11 cellular contexts compared by ENCODE assay signal in genomic region chr2:20353597-20353996, GRCh38. TPM values are rescaled to one million over a fixed set of nuclear protein-coding genes. Genes with fewer than 3 reads are reported as not detected.
DNase-seq lines count a peak whose midpoint lies in the region; ATAC-seq, FAIRE-seq and TF ChIP-seq lines count a peak whose summit lies in the region.
"Had no signal": no experiment of that assay in that cellular context is flagged by ENCODE, and none has a peak within 500 bp of the region (broad histone marks: within the 10 kb centered on the region; RNA-seq: fewer than 3 reads in every experiment).

No MANE protein-coding gene starts in this region.

- TF ChIP-seq POLR2A in HepG2 (IDR thresholded peaks at IDR 0.05; ENCODE audit: insufficient read depth in 1 of 2, low read depth in 2 of 2, low read length in 2 of 2) (no peak), right lobe of liver (IDR thresholded peaks at IDR 0.05) (no peak)

- FAIRE-seq in HepG2 (lab: Jason Lieb, UNC) = no peak
- FAIRE-seq: urothelium cell line had no signal

- intact Hi-C loops in HepG2 (cut with micrococcal nuclease; ENCODE audit: unreplicated experiment) (no loop called here), right lobe of liver (cut with DNase I) (no loop called here)

- ATAC-seq in HepG2 = no peak
- ATAC-seq in right lobe of liver = no peak
- ATAC-seq in GM21360 (IDR thresholded peaks at IDR 0.05; ENCODE audit: unreplicated experiment) = no peak
- ATAC-seq in GM18498 (IDR thresholded peaks at IDR 0.05; ENCODE audit: unreplicated experiment) = no peak

- no TSS peak for BruUV-seq in HepG2 (replicated peaks; lab: Mats Ljungman, UMichigan)

- H3K4me3 ChIP-seq in HepG2 (replicated peaks in 1 of 3; ENCODE audit: insufficient read depth in 1 of 3, low read depth in 2 of 3, low read length in 3 of 3) (0 out of 6 replicates have a peak overlapping the region, but pooled peaks of 1 of the 3 experiments have one; percentile 73), right lobe of liver (no peak overlapping the region), esophagus (ENCODE audit: low read depth in 1 of 2, low read length in 2 of 2) (no peak overlapping the region)

- H2AFZ ChIP-seq in HepG2 (ENCODE audit: low read length) = no peak overlapping the region

- no peak for TF ChIP-seq RAD21 in HepG2 (CRISPR knock-in tag; IDR thresholded peaks at IDR 0.05)

- no peak for TF ChIP-seq EP300 in HepG2 (IDR thresholded peaks at IDR 0.05; ENCODE audit: low read depth in 2 of 2, low read length in 2 of 2)
- no peak for TF ChIP-seq EP300 in HepG2 (CRISPR knock-in tag; IDR thresholded peaks at IDR 0.05; ENCODE audit: borderline replicate concordance)

- no peak overlapping the region for H3K27ac ChIP-seq in HepG2 (ENCODE audit: extremely low read length, insufficient read depth, low read length)
- no peak overlapping the region for H3K27ac ChIP-seq in right lobe of liver
- peak overlapping the region; percentile 74 to 85 for H3K27ac ChIP-seq in esophagus (ENCODE audit: low read depth in 2 of 2, low read length in 1 of 2)

- CTCF ChIA-PET in HepG2 (lab: Yijun Ruan, JAX; ENCODE audit: low intra/inter-chr PET ratio, low total read pairs) = no interaction called here

- peaks cover 16% of the 10 kb centered on the region for H4K20me1 ChIP-seq in HepG2 (ENCODE audit: insufficient read depth, low read length)

- WGBS in HepG2 (ENCODE audit: low lambda C conversion rate) = 40% methylated on average over 5 of the region's 5 CpGs
- WGBS in right lobe of liver (ENCODE audit: insufficient coverage, low coverage, low lambda C conversion rate, missing lambda C conversion rate) = 71% methylated on average over 5 of the region's 5 CpGs
- 48 to 57% methylated on average over 5 of the region's 5 CpGs for WGBS in esophagus, 2 donors

- POLR2A ChIA-PET in HepG2 (lab: Yijun Ruan, JAX) = interaction anchor here (1.1 to 2.8 kb wide), 3 partner anchors 11 to 28 kb away, joined by 3 to 13 read pairs (median 3); no protein-coding TSS in a partner anchor

- in situ Hi-C loops in HepG2 (cut with HindIII; ENCODE audit: extremely low pct_ligation_motif_present, low pct_unique_long_range_greater_than_20kb) = no loop called here

- no peaks in the 10 kb centered on the region for H3K9me3 ChIP-seq in HepG2 (ENCODE audit: low read length)
- H3K9me3 ChIP-seq in right lobe of liver = no peaks in the 10 kb centered on the region
- H3K9me3 ChIP-seq in esophagus (ENCODE audit: control insufficient read depth in 2 of 2, insufficient read depth in 1 of 2, low read depth in 1 of 2, low read length in 1 of 2) = no peaks in the 10 kb centered on the region

- H3K9ac ChIP-seq in HepG2 (ENCODE audit: insufficient read depth, low read depth, low read length) = no peak overlapping the region

- no peaks in the 10 kb centered on the region; a peak in 1 of 5 replicates for H3K27me3 ChIP-seq in HepG2 (ENCODE audit: control insufficient read depth in 1 of 2, insufficient read depth in 2 of 2, low read length in 2 of 2)
- no peaks in the 10 kb centered on the region for H3K27me3 ChIP-seq in right lobe of liver
- H3K27me3 ChIP-seq in esophagus (ENCODE audit: control insufficient read depth in 1 of 2, insufficient read depth in 2 of 2, low read length in 2 of 2) = no peaks in the 10 kb centered on the region

- no peaks in the 10 kb centered on the region; a peak in 1 of 5 replicates for H3K36me3 ChIP-seq in HepG2 (replicated peaks in 1 of 2; ENCODE audit: control insufficient read depth in 1 of 2, insufficient read depth in 2 of 2, low read length in 2 of 2)
- H3K36me3 ChIP-seq in right lobe of liver = no peaks in the 10 kb centered on the region
- no peaks in the 10 kb centered on the region for H3K36me3 ChIP-seq in esophagus (ENCODE audit: control insufficient read depth in 2 of 2, insufficient read depth in 2 of 2, low read length in 1 of 2)

- peak overlapping the region; percentile 99 for H3K4me2 ChIP-seq in HepG2 (ENCODE audit: low read depth, low read length)

- TF ChIP-seq CTCF in HepG2 (CRISPR knock-in tag; IDR thresholded peaks at IDR 0.05) (no peak), right lobe of liver (IDR thresholded peaks at IDR 0.05) (no peak)

- no peak for DNase-seq in HepG2 (ENCODE audit: low spot score)
- DNase-seq in right lobe of liver = no peak
- DNase-seq in NCI-H510A (lab: John Stamatoyannopoulos, UW) = peak; percentile 23
- no peak for DNase-seq in T-helper 9 cell
- no peak for DNase-seq in NCI-H1436 (lab: John Stamatoyannopoulos, UW)
- DNase-seq: activated naive CD4-positive, alpha-beta T cell treated with anti-CD3 and anti-CD28 coated beads, Interleukin-2, amount 50 U/mL, for 16 hours; NCI-H526 treated with DMSO at 0.1 percent for 48 hours had no signal

- H3K4me1 ChIP-seq in HepG2 (ENCODE audit: insufficient read depth, low read length) (peaks cover 36% of the 10 kb centered on the region), right lobe of liver (peaks cover 0 to 21% (median 8%) of the 10 kb centered on the region in 4 donors), esophagus (ENCODE audit: control insufficient read depth in 2 of 2, insufficient read depth in 2 of 2, low read length in 1 of 2) (peaks cover 0 to 3% of the 10 kb centered on the region in 2 donors)

- H3K79me2 ChIP-seq in HepG2 (ENCODE audit: insufficient read depth, low read length) = peaks cover 19% of the 10 kb centered on the region

TF ChIP-seq in HepG2, 621 proteins besides CTCF, POLR2A, EP300 and RAD21 (continues in another document):
- TF ChIP-seq LCORL (IDR thresholded peaks at IDR 0.05) (peak; percentile 85), LCORL (CRISPR knock-in tag; IDR thresholded peaks at IDR 0.05) (no peak), PAF1 (CRISPR knock-in tag; IDR thresholded peaks at IDR 0.05) (no peak), ZNF674 (CRISPR knock-in tag; IDR thresholded peaks at IDR 0.05; ENCODE audit: low read depth) (no peak), ZBTB33 (CRISPR knock-in tag; IDR thresholded peaks at IDR 0.05) (no peak)
- TF ChIP-seq, protein P1, sequence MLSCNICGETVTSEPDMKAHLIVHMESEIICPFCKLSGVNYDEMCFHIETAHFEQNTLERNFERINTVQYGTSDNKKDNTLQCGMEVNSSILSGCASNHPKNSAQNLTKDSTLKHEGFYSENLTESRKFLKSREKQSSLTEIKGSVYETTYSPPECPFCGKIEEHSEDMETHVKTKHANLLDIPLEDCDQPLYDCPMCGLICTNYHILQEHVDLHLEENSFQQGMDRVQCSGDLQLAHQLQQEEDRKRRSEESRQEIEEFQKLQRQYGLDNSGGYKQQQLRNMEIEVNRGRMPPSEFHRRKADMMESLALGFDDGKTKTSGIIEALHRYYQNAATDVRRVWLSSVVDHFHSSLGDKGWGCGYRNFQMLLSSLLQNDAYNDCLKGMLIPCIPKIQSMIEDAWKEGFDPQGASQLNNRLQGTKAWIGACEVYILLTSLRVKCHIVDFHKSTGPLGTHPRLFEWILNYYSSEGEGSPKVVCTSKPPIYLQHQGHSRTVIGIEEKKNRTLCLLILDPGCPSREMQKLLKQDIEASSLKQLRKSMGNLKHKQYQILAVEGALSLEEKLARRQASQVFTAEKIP (CRISPR knock-in tag; IDR thresholded peaks at IDR 0.05; ENCODE audit: borderline replicate concordance) = no peak
- TF ChIP-seq, protein P2, sequence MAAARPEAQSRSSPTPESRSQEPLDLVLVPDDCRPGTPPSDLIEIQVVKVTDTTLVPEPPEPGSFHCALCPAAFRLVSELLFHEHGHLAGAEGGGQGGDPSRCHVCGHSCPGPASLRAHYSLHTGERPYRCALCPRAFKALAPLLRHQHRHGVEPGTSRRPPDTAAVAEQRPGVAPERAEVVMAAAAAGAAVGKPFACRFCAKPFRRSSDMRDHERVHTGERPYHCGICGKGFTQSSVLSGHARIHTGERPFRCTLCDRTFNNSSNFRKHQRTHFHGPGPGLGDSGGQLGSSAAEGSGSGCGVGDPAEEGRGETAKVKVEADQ (CRISPR knock-in tag; IDR thresholded peaks at IDR 0.05; ENCODE audit: borderline replicate concordance) = no peak

RNA-seq across cellular contexts. Expression of gene PUM2, which starts 3.0 kb away (rescaled TPM):
- 69.6 and 94.7 TPM in 2 replicates for total RNA-seq in HepG2 (2016; rRNA removed; fragmentation: Illumina TruSeq; extraction: Trizol)
- 268 and 314 TPM in 2 replicates for total RNA-seq in HepG2 (2016; cell fraction: cytosol; rRNA removed; fragmentation: Illumina TruSeq; extraction: Trizol; ENCODE audit: low read depth)
- total RNA-seq in HepG2 (2016; cell fraction: insoluble cytoplasmic fraction; rRNA removed; fragmentation: Illumina TruSeq; extraction: Trizol) = 66.2 and 87.3 TPM in 2 replicates
- total RNA-seq in HepG2 (2016; cell fraction: membrane; rRNA removed; fragmentation: Illumina TruSeq; extraction: Trizol) = 195 and 235 TPM in 2 replicates
- 86.0 and 93.6 TPM in 2 replicates for total RNA-seq in HepG2 (2016; cell fraction: nucleus; rRNA removed; fragmentation: Illumina TruSeq; extraction: Trizol)
- polyA plus RNA-seq in HepG2 (2011; rRNA removed) = 61.8 and 69.8 TPM in 2 replicates
- polyA plus RNA-seq in HepG2 (2011; cell fraction: cytosol; rRNA removed) = 41.5 and 48.4 TPM in 2 replicates
- polyA plus RNA-seq in HepG2 (2011; cell fraction: nucleus; rRNA removed) = 37.5 and 39.9 TPM in 2 replicates
- 57.8 and 68.4 TPM in 2 replicates for polyA plus RNA-seq in HepG2 (2012)
- 1.7 and 2.0 TPM in 2 replicates for polyA plus RNA-seq in HepG2 (2016; cell fraction: cytosol; fragmentation: Illumina TruSeq; extraction: Trizol; ENCODE audit: low read depth)
- 65.5 and 73.0 TPM in 2 replicates for polyA plus RNA-seq in HepG2 (2016; cell fraction: insoluble cytoplasmic fraction; fragmentation: Illumina TruSeq; extraction: Trizol; ENCODE audit: low read depth)
- polyA plus RNA-seq in HepG2 (2016; cell fraction: membrane; fragmentation: Illumina TruSeq; extraction: Trizol; ENCODE audit: low read depth) = 11.7 and 13.1 TPM in 2 replicates
- 65.5 and 68.7 TPM in 2 replicates for polyA plus RNA-seq in HepG2 (2016; cell fraction: nucleus; fragmentation: Illumina TruSeq; extraction: Trizol; ENCODE audit: insufficient read depth, low read depth)
- 209 and 286 TPM in 2 replicates for polyA minus RNA-seq in HepG2 (2011; rRNA and poly(A)+ RNA removed; ENCODE audit: low replicate concordance)
- 125 and 141 TPM in 2 replicates for polyA minus RNA-seq in HepG2 (2011; cell fraction: cytosol; rRNA and poly(A)+ RNA removed)
- 209 and 212 TPM in 2 replicates for polyA minus RNA-seq in HepG2 (2011; cell fraction: nucleus; rRNA and poly(A)+ RNA removed)
- total RNA-seq in right lobe of liver = 10 to 100 TPM; 31.3 to 62.2 (median 51.5) TPM
- polyA plus RNA-seq in esophagus = 10 to 100 TPM; 19.6 to 23.3 TPM

Comparison
In these comparisons a context has a peak if more than half of its experiments do, and no peak if none do; other contexts are left out.
1. H3K27ac ChIP-seq: peak in esophagus (2 of 2); none in HepG2 (single experiment) and right lobe of liver (0 of 3).